1 cellular context compared by ENCODE assay signal in genomic region chr7:151590801-151591771, GRCh38.
TF ChIP-seq lines count a peak whose summit lies in the region.

No MANE protein-coding gene starts in this region.

TF ChIP-seq in HepG2, 621 proteins besides CTCF, POLR2A, EP300 and RAD21 (continued from another document):
- TF ChIP-seq NFAT5 (CRISPR knock-in tag; IDR thresholded peaks at IDR 0.05) (no peak), SNAPC4 (CRISPR knock-in tag; IDR thresholded peaks at IDR 0.05) (no peak), ZNF652 (CRISPR knock-in tag; IDR thresholded peaks at IDR 0.05; ENCODE audit: borderline replicate concordance, low read depth) (no peak), ZNF367 (CRISPR knock-in tag; IDR thresholded peaks at IDR 0.05; ENCODE audit: borderline replicate concordance) (no peak), ZNF17 (CRISPR knock-in tag; IDR thresholded peaks at IDR 0.05) (no peak), MED8 (CRISPR knock-in tag; IDR thresholded peaks at IDR 0.05; ENCODE audit: insufficient replicate concordance) (no peak), BORCS8-MEF2B (CRISPR knock-in tag; IDR thresholded peaks at IDR 0.05) (no peak), KLF16 (CRISPR knock-in tag; IDR thresholded peaks at IDR 0.05) (no peak), ZKSCAN1 (IDR thresholded peaks at IDR 0.05; ENCODE audit: low read length) (no peak), ZNF234 (CRISPR knock-in tag; conservative IDR thresholded peaks at IDR 0.05) (no peak), PHF20 (CRISPR knock-in tag; IDR thresholded peaks at IDR 0.05) (no peak)
